In genomic region chr10:74199315-74199714, GRCh38 we compare ENCODE assay signal across 28 cellular contexts.
"Had no signal": no experiment of that assay in that cellular context is flagged by ENCODE, and none has a peak within 500 bp of the region (broad histone marks: within the 10 kb centered on the region; RNA-seq: fewer than 3 reads in every experiment).

No MANE protein-coding gene starts in this region.

- FAIRE-seq: colon, endometrium, endothelial cell of umbilical vein, frontal cortex had no signal

- H3K9me3 ChIP-seq: colonic mucosa, esophagus muscularis mucosa, esophagus squamous epithelium, gastrocnemius medialis, gastroesophageal sphincter, heart right ventricle had no signal

- H3K27ac ChIP-seq: colonic mucosa, coronary artery, dorsolateral prefrontal cortex, epithelial cell of prostate, esophagus muscularis mucosa, esophagus squamous epithelium, foreskin keratinocyte, gastrocnemius medialis, gastroesophageal sphincter, heart left ventricle, heart right ventricle had no signal

- ATAC-seq: effector memory CD8-positive, alpha-beta T cell; esophagus mucosa; foreskin keratinocyte; gastrocnemius medialis; gastroesophageal sphincter; heart left ventricle; heart right ventricle had no signal

- H3K4me3 ChIP-seq: colonic mucosa, coronary artery, dorsolateral prefrontal cortex, esophagus muscularis mucosa, esophagus squamous epithelium, gastrocnemius medialis, gastroesophageal sphincter, heart left ventricle, heart right ventricle had no signal

- H3K36me3 ChIP-seq: colonic mucosa, gastrocnemius medialis had no signal

- DNase-seq: colonic mucosa; cortex of kidney; dermis blood vessel endothelial cell; dorsolateral prefrontal cortex; effector CD4-positive, alpha-beta T cell; effector CD8-positive, alpha-beta T cell; effector memory CD4-positive, alpha-beta T cell; effector memory CD8-positive, alpha-beta T cell; endodermal cell; erythroblast; esophagus squamous epithelium; foreskin fibroblast; foreskin keratinocyte; foreskin melanocyte; gastrocnemius medialis; glutamatergic neuron; head of caudate nucleus; heart left ventricle; heart right ventricle had no signal

- H3K4me1 ChIP-seq: colonic mucosa, esophagus muscularis mucosa had no signal

- H3K27me3 ChIP-seq: colonic mucosa, dorsolateral prefrontal cortex, esophagus muscularis mucosa, esophagus squamous epithelium, foreskin keratinocyte, gastrocnemius medialis, gastroesophageal sphincter, heart left ventricle, heart right ventricle had no signal
